8 cellular contexts compared by ENCODE assay signal in the genomic region with DNA sequence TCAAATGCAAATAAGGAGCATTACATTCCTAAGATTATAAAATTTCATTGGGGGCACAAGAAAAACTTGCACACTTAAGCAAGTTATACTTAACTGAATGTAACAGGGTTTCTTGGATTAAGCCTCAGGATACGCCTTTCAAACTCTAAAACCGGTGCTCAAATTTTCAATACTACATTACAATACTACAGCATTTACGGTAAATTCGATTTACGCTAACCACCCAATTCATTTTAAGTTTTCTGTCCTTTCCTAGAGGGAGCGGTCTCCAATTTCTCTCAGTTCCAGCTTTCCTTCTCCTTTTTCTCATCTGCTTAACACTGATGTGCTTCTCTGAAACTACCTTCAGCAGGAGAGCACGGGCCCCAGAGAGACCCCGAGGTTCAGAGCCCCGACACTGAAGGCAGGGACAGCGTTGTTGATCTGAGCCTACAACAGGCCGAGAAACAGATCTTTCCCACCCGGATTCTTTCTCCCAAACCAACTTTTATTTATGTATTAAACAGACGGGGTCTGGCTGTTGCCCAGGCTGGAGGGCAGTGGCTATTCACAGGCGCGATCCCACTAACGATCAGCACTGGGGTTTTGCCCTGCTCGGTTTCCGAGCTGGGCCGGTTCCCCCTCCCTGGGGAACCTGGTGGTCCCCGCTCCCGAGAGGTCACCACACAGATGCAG. TPM values are rescaled to one million over a fixed set of nuclear protein-coding genes. Genes with fewer than 3 reads are reported as not detected.
DNase-seq lines count a peak whose midpoint lies in the region; ATAC-seq and TF ChIP-seq lines count a peak whose summit lies in the region.

No MANE protein-coding gene starts in this region.

- no peaks in the 10 kb centered on the region for H3K4me1 ChIP-seq in HEK293 (ENCODE audit: control insufficient read depth, insufficient read depth, low read length)

- TF ChIP-seq CTCF in AG10803 (conservative IDR thresholded peaks at IDR 0.05; ENCODE audit: low read length) (no peak), HEK293 (tag by site-specific recombination; IDR thresholded peaks at IDR 0.05) (no peak)
- no peak for TF ChIP-seq CTCF in activated CD8-positive, alpha-beta T cell treated with anti-CD3 and anti-CD28 coated beads for 36 hours (IDR thresholded peaks at IDR 0.05)

- intact Hi-C loops in activated CD8-positive, alpha-beta T cell treated with anti-CD3 and anti-CD28 coated beads for 36 hours (cut with micrococcal nuclease), result no loop called here

- H3K4me3 ChIP-seq in AG10803 (ENCODE audit: low read length), result peak overlapping the region; percentile 99
- peak overlapping the region; percentile 73 for H3K4me3 ChIP-seq in HEK293 (ENCODE audit: low read depth, low read length)
- peak overlapping the region; percentile 93 for H3K4me3 ChIP-seq in iPS-11a (ENCODE audit: low read depth, low read length)

- no peaks in the 10 kb centered on the region for H3K9me3 Mint-ChIP-seq in activated CD8-positive, alpha-beta T cell treated with anti-CD3 and anti-CD28 coated beads for 36 hours
- no peaks in the 10 kb centered on the region for H3K9me3 Mint-ChIP-seq in stimulated activated effector memory CD8-positive, alpha-beta T cell treated with anti-CD3 and anti-CD28 coated beads, Interleukin-12 subunit alpha, Interleukin-12 subunit beta, amount 100 ng/mL, for 72 hours

- peak overlapping the region; percentile 68 for H3K27ac ChIP-seq in HEK293 (ENCODE audit: extremely low read depth, low read depth, low read length)

- peaks cover 0 to 10% of the 10 kb centered on the region in 2 experiments; a peak in 2 of 3 replicates for H3K36me3 ChIP-seq in HEK293 (ENCODE audit: control insufficient read depth in 2 of 2, insufficient read depth in 1 of 2, low read length in 2 of 2)

- H3K27ac Mint-ChIP-seq in activated CD8-positive, alpha-beta T cell treated with anti-CD3 and anti-CD28 coated beads for 36 hours, result peak overlapping the region; percentile 98
- H3K27ac Mint-ChIP-seq in stimulated activated effector memory CD8-positive, alpha-beta T cell treated with anti-CD3 and anti-CD28 coated beads, Interleukin-12 subunit alpha, Interleukin-12 subunit beta, amount 100 ng/mL, for 72 hours, result peak overlapping the region; percentile 99

- no peaks in the 10 kb centered on the region for H3K9me3 ChIP-seq in HEK293 (ENCODE audit: control insufficient read depth, insufficient read depth, low read depth, low read length)

- POLR2A ChIA-PET in HEK293 (lab: Yijun Ruan, JAX), result interaction anchor here (0.7 to 3.4 kb wide), 8 partner anchors 19 to 70 kb away, joined by 3 to 39 read pairs (median 4); partner anchors contain the start of genes ZNF282 and ZNF398
- POLR2A ChIA-PET in activated CD8-positive, alpha-beta T cell treated with anti-CD3 and anti-CD28 coated beads for 36 hours (lab: Charles Lee), result interaction anchor here (0.7 to 2.6 kb wide), 8 partner anchors 9 to 116 kb away, joined by 3 to 34 read pairs (median 4); partner anchors contain the start of genes ZNF212, ZNF398 and ZNF786

- ATAC-seq in activated CD8-positive, alpha-beta T cell treated with anti-CD3 and anti-CD28 coated beads for 36 hours, result no peak
- ATAC-seq in stimulated activated effector memory CD8-positive, alpha-beta T cell treated with anti-CD3 and anti-CD28 coated beads, Interleukin-12 subunit alpha, Interleukin-12 subunit beta, amount 100 ng/mL, for 72 hours, result no peak
- ATAC-seq in HG03039 (IDR thresholded peaks at IDR 0.05; ENCODE audit: unreplicated experiment), result no peak

- peak overlapping the region; percentile 95 for H3K4me3 Mint-ChIP-seq in activated CD8-positive, alpha-beta T cell treated with anti-CD3 and anti-CD28 coated beads for 36 hours
- H3K4me3 Mint-ChIP-seq in stimulated activated effector memory CD8-positive, alpha-beta T cell treated with anti-CD3 and anti-CD28 coated beads, Interleukin-12 subunit alpha, Interleukin-12 subunit beta, amount 100 ng/mL, for 72 hours, result peak overlapping the region; percentile 97

- DNase-seq in AG10803 (ENCODE audit: low read depth) (no peak), ecto neural progenitor cell (ENCODE audit: low spot score) (no peak)
- no peak for DNase-seq in activated CD8-positive, alpha-beta T cell treated with anti-CD3 and anti-CD28 coated beads for 36 hours
- DNase-seq in stimulated activated effector memory CD8-positive, alpha-beta T cell treated with anti-CD3 and anti-CD28 coated beads, Interleukin-12 subunit alpha, Interleukin-12 subunit beta, amount 100 ng/mL, for 72 hours (ENCODE audit: low spot score in 2 of 2), result no peak
- DNase-seq in stimulated activated CD4-positive, alpha-beta T cell treated with anti-CD3 and anti-CD28 coated beads, Interleukin-12 subunit alpha, Interleukin-12 subunit beta, amount 100 ng/mL, for 4 hours, result no peak

- peaks cover 33% of the 10 kb centered on the region for H3K36me3 Mint-ChIP-seq in activated CD8-positive, alpha-beta T cell treated with anti-CD3 and anti-CD28 coated beads for 36 hours (ENCODE audit: low read depth)
- peaks cover 61% of the 10 kb centered on the region for H3K36me3 Mint-ChIP-seq in stimulated activated effector memory CD8-positive, alpha-beta T cell treated with anti-CD3 and anti-CD28 coated beads, Interleukin-12 subunit alpha, Interleukin-12 subunit beta, amount 100 ng/mL, for 72 hours

- CTCF ChIA-PET in HEK293 (lab: Yijun Ruan, JAX), result interaction anchor here (0.6 to 1.8 kb wide), 11 partner anchors 7 to 218 kb away, joined by 3 to 12 read pairs (median 4); partner anchors contain the start of genes ZNF282, ZNF398 and ZNF786
- CTCF ChIA-PET in activated CD8-positive, alpha-beta T cell treated with anti-CD3 and anti-CD28 coated beads for 36 hours (lab: Charles Lee), result interaction anchor here (0.6 to 5.0 kb wide), 12 partner anchors 10 to 425 kb away, joined by 3 to 52 read pairs (median 4); partner anchors contain the start of genes ZNF282, ZNF398 and ZNF783

- H3K4me1 Mint-ChIP-seq in activated CD8-positive, alpha-beta T cell treated with anti-CD3 and anti-CD28 coated beads for 36 hours (ENCODE audit: low read depth), result peaks cover 19% of the 10 kb centered on the region
- H3K4me1 Mint-ChIP-seq in stimulated activated effector memory CD8-positive, alpha-beta T cell treated with anti-CD3 and anti-CD28 coated beads, Interleukin-12 subunit alpha, Interleukin-12 subunit beta, amount 100 ng/mL, for 72 hours, result peaks cover 33% of the 10 kb centered on the region

- H3K27me3 Mint-ChIP-seq in activated CD8-positive, alpha-beta T cell treated with anti-CD3 and anti-CD28 coated beads for 36 hours, result no peaks in the 10 kb centered on the region

TF ChIP-seq in HEK293, 187 proteins besides CTCF, POLR2A, EP300 and RAD21:
- TF ChIP-seq ATF2 (tag by site-specific recombination; IDR thresholded peaks at IDR 0.05; ENCODE audit: low read depth) (no peak), ZNF24 (tag by site-specific recombination; IDR thresholded peaks at IDR 0.05) (no peak), ZNF670 (tag by site-specific recombination; IDR thresholded peaks at IDR 0.05; ENCODE audit: low read depth) (no peak), ZBTB7A (tag by site-specific recombination; IDR thresholded peaks at IDR 0.05; ENCODE audit: low read depth) (no peak), IKZF3 (tag by site-specific recombination; IDR thresholded peaks at IDR 0.05) (no peak), ZNF239 (tag by site-specific recombination; IDR thresholded peaks at IDR 0.05) (no peak), ZNF48 (tag by site-specific recombination; IDR thresholded peaks at IDR 0.05) (no peak), ZNF701 (tag by site-specific recombination; IDR thresholded peaks at IDR 0.05) (no peak)
- TF ChIP-seq, protein P1, sequence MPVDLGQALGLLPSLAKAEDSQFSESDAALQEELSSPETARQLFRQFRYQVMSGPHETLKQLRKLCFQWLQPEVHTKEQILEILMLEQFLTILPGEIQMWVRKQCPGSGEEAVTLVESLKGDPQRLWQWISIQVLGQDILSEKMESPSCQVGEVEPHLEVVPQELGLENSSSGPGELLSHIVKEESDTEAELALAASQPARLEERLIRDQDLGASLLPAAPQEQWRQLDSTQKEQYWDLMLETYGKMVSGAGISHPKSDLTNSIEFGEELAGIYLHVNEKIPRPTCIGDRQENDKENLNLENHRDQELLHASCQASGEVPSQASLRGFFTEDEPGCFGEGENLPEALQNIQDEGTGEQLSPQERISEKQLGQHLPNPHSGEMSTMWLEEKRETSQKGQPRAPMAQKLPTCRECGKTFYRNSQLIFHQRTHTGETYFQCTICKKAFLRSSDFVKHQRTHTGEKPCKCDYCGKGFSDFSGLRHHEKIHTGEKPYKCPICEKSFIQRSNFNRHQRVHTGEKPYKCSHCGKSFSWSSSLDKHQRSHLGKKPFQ (tag by site-specific recombination; IDR thresholded peaks at IDR 0.05), result no peak
- TF ChIP-seq, protein P2, sequence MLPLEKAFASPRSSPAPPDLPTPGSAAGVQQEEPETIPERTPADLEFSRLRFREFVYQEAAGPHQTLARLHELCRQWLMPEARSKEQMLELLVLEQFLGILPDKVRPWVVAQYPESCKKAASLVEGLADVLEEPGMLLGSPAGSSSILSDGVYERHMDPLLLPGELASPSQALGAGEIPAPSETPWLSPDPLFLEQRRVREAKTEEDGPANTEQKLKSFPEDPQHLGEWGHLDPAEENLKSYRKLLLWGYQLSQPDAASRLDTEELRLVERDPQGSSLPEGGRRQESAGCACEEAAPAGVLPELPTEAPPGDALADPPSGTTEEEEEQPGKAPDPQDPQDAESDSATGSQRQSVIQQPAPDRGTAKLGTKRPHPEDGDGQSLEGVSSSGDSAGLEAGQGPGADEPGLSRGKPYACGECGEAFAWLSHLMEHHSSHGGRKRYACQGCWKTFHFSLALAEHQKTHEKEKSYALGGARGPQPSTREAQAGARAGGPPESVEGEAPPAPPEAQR (tag by site-specific recombination; IDR thresholded peaks at IDR 0.05), result no peak
TF ChIP-seq in HEK293: peak in this region for 0.

RNA-seq across cellular contexts. Expression of gene ZNF425, which starts 0.8 kb away (rescaled TPM):
- total RNA-seq in activated CD8-positive, alpha-beta T cell treated with anti-CD3 and anti-CD28 coated beads for 36 hours, result under 1 TPM; 0.22 to 0.29 TPM

RNA-seq across cellular contexts. Expression of gene ZNF398, which starts 21.9 kb away (rescaled TPM):
- 1 to 10 TPM; 7.2 to 8.7 TPM for total RNA-seq in activated CD8-positive, alpha-beta T cell treated with anti-CD3 and anti-CD28 coated beads for 36 hours

RNA-seq across cellular contexts. Expression of gene ZNF786, which starts 34.8 kb away (rescaled TPM):
- 1 to 10 TPM; 4.0 to 4.3 TPM for total RNA-seq in activated CD8-positive, alpha-beta T cell treated with anti-CD3 and anti-CD28 coated beads for 36 hours
